In genomic region chr2:8525582-8526402, GRCh38 we compare ENCODE assay signal across 1 cellular context.
TF ChIP-seq lines count a peak whose summit lies in the region.

No MANE protein-coding gene starts in this region.

TF ChIP-seq in K562, 482 proteins besides CTCF, POLR2A, EP300 and RAD21 (continued from another document and continues in another):
- TF ChIP-seq, protein P1, sequence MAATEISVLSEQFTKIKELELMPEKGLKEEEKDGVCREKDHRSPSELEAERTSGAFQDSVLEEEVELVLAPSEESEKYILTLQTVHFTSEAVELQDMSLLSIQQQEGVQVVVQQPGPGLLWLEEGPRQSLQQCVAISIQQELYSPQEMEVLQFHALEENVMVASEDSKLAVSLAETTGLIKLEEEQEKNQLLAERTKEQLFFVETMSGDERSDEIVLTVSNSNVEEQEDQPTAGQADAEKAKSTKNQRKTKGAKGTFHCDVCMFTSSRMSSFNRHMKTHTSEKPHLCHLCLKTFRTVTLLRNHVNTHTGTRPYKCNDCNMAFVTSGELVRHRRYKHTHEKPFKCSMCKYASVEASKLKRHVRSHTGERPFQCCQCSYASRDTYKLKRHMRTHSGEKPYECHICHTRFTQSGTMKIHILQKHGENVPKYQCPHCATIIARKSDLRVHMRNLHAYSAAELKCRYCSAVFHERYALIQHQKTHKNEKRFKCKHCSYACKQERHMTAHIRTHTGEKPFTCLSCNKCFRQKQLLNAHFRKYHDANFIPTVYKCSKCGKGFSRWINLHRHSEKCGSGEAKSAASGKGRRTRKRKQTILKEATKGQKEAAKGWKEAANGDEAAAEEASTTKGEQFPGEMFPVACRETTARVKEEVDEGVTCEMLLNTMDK (IDR thresholded peaks at IDR 0.05; ENCODE audit: borderline replicate concordance, insufficient read depth, low read depth, low read length, poor library complexity, severe bottlenecking) = no peak
- TF ChIP-seq ELK1 (CRISPR knock-in tag; IDR thresholded peaks at IDR 0.05) = no peak
- 0 out of 2 replicates have a peak, but pooled peaks have one; percentile 50 for TF ChIP-seq ERF (CRISPR knock-in tag; IDR thresholded peaks at IDR 0.05)
- TF ChIP-seq FUS (optimal IDR thresholded peaks at IDR 0.05; ENCODE audit: low read depth, low read length) = no peak
- TF ChIP-seq, protein P2, sequence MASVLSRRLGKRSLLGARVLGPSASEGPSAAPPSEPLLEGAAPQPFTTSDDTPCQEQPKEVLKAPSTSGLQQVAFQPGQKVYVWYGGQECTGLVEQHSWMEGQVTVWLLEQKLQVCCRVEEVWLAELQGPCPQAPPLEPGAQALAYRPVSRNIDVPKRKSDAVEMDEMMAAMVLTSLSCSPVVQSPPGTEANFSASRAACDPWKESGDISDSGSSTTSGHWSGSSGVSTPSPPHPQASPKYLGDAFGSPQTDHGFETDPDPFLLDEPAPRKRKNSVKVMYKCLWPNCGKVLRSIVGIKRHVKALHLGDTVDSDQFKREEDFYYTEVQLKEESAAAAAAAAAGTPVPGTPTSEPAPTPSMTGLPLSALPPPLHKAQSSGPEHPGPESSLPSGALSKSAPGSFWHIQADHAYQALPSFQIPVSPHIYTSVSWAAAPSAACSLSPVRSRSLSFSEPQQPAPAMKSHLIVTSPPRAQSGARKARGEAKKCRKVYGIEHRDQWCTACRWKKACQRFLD (CRISPR knock-in tag; IDR thresholded peaks at IDR 0.05) = peak; percentile 76; the same call in 1 of the 2 replicates
- no peak for TF ChIP-seq MITF (IDR thresholded peaks at IDR 0.05)
- TF ChIP-seq PCBP2 (IDR thresholded peaks at IDR 0.05; ENCODE audit: low read depth, low read length, poor library complexity, severe bottlenecking) = no peak
- TF ChIP-seq CEBPB (tag; IDR thresholded peaks at IDR 0.05) = no peak
- TF ChIP-seq HSF4 (CRISPR knock-in tag; IDR thresholded peaks at IDR 0.05; ENCODE audit: borderline replicate concordance) = no peak
- TF ChIP-seq ZBTB9 (CRISPR knock-in tag; IDR thresholded peaks at IDR 0.05) = peak; percentile 46; the same call in 1 of the 2 replicates
- TF ChIP-seq ZNF165 (CRISPR knock-in tag; IDR thresholded peaks at IDR 0.05; ENCODE audit: borderline replicate concordance) = no peak
- peak in 1 of 2 experiments; percentile 73; a peak in 1 of 3 replicates for TF ChIP-seq CBX3 (IDR thresholded peaks at IDR 0.05; ENCODE audit: borderline replicate concordance in 1 of 2, low read length in 2 of 2)
- TF ChIP-seq SMC3 (conservative IDR thresholded peaks at IDR 0.05; ENCODE audit: insufficient read depth, low read depth, low read length) = peak; percentile 92
- TF ChIP-seq SFPQ (IDR thresholded peaks at IDR 0.05; ENCODE audit: low read depth, low read length) = no peak
- peak; percentile 87 for TF ChIP-seq TEAD4 (IDR thresholded peaks at IDR 0.05; ENCODE audit: low read length)
- TF ChIP-seq TEAD4 (CRISPR knock-in tag; IDR thresholded peaks at IDR 0.05; ENCODE audit: borderline replicate concordance) = no peak
- no peak for TF ChIP-seq ZNF174 (CRISPR knock-in tag; IDR thresholded peaks at IDR 0.05)
- no peak for TF ChIP-seq SETDB1 (IDR thresholded peaks at IDR 0.05; ENCODE audit: low read length)
- TF ChIP-seq ZNF77 (CRISPR knock-in tag; IDR thresholded peaks at IDR 0.05) = no peak
- no peak for TF ChIP-seq ILF3 (IDR thresholded peaks at IDR 0.05; ENCODE audit: borderline replicate concordance)
- no peak for TF ChIP-seq U2AF2 (optimal IDR thresholded peaks at IDR 0.05; ENCODE audit: low read depth, low read length)
- 0 out of 2 replicates have a peak, but pooled peaks have one; percentile 56 for TF ChIP-seq ZNF76 (CRISPR knock-in tag; IDR thresholded peaks at IDR 0.05; ENCODE audit: borderline replicate concordance)
- TF ChIP-seq SMARCA4 (IDR thresholded peaks at IDR 0.05) = peak; percentile 73
- TF ChIP-seq NR2C2 (CRISPR knock-in tag; IDR thresholded peaks at IDR 0.05) = no peak
- TF ChIP-seq NR2C2 (tag; IDR thresholded peaks at IDR 0.05) = peak; percentile 35; the same call in 1 of the 2 replicates
- TF ChIP-seq ZNF3 (CRISPR knock-in tag; IDR thresholded peaks at IDR 0.05) = no peak
- TF ChIP-seq, protein P3, sequence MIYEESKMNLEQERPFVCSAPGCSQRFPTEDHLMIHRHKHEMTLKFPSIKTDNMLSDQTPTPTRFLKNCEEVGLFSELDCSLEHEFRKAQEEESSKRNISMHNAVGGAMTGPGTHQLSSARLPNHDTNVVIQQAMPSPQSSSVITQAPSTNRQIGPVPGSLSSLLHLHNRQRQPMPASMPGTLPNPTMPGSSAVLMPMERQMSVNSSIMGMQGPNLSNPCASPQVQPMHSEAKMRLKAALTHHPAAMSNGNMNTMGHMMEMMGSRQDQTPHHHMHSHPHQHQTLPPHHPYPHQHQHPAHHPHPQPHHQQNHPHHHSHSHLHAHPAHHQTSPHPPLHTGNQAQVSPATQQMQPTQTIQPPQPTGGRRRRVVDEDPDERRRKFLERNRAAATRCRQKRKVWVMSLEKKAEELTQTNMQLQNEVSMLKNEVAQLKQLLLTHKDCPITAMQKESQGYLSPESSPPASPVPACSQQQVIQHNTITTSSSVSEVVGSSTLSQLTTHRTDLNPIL (CRISPR knock-in tag; IDR thresholded peaks at IDR 0.05) = no peak
- no peak for TF ChIP-seq WHSC1 (IDR thresholded peaks at IDR 0.05; ENCODE audit: low read length)
- no peak for TF ChIP-seq C11orf30 (IDR thresholded peaks at IDR 0.05; ENCODE audit: low read depth)
- TF ChIP-seq, protein P4, sequence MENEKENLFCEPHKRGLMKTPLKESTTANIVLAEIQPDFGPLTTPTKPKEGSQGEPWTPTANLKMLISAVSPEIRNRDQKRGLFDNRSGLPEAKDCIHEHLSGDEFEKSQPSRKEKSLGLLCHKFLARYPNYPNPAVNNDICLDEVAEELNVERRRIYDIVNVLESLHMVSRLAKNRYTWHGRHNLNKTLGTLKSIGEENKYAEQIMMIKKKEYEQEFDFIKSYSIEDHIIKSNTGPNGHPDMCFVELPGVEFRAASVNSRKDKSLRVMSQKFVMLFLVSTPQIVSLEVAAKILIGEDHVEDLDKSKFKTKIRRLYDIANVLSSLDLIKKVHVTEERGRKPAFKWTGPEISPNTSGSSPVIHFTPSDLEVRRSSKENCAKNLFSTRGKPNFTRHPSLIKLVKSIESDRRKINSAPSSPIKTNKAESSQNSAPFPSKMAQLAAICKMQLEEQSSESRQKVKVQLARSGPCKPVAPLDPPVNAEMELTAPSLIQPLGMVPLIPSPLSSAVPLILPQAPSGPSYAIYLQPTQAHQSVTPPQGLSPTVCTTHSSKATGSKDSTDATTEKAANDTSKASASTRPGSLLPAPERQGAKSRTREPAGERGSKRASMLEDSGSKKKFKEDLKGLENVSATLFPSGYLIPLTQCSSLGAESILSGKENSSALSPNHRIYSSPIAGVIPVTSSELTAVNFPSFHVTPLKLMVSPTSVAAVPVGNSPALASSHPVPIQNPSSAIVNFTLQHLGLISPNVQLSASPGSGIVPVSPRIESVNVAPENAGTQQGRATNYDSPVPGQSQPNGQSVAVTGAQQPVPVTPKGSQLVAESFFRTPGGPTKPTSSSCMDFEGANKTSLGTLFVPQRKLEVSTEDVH (IDR thresholded peaks at IDR 0.05; ENCODE audit: low read depth, partially characterized antibody) = peak; percentile 15
- no peak for TF ChIP-seq FOXA1 (IDR thresholded peaks at IDR 0.05; ENCODE audit: borderline replicate concordance)
- peak; percentile 61 for TF ChIP-seq FOSL1 (tag; conservative IDR thresholded peaks at IDR 0.05)
- peak; percentile 73 for TF ChIP-seq DPF2 (IDR thresholded peaks at IDR 0.05)
- TF ChIP-seq POU5F1 (IDR thresholded peaks at IDR 0.05; ENCODE audit: borderline replicate concordance, low read depth, low read length, partially characterized antibody) = no peak
- TF ChIP-seq E2F1 (CRISPR knock-in tag; IDR thresholded peaks at IDR 0.05) = no peak
- TF ChIP-seq, protein P5, sequence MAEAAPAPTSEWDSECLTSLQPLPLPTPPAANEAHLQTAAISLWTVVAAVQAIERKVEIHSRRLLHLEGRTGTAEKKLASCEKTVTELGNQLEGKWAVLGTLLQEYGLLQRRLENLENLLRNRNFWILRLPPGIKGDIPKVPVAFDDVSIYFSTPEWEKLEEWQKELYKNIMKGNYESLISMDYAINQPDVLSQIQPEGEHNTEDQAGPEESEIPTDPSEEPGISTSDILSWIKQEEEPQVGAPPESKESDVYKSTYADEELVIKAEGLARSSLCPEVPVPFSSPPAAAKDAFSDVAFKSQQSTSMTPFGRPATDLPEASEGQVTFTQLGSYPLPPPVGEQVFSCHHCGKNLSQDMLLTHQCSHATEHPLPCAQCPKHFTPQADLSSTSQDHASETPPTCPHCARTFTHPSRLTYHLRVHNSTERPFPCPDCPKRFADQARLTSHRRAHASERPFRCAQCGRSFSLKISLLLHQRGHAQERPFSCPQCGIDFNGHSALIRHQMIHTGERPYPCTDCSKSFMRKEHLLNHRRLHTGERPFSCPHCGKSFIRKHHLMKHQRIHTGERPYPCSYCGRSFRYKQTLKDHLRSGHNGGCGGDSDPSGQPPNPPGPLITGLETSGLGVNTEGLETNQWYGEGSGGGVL (CRISPR knock-in tag; IDR thresholded peaks at IDR 0.05) = no peak
- TF ChIP-seq, protein P6, sequence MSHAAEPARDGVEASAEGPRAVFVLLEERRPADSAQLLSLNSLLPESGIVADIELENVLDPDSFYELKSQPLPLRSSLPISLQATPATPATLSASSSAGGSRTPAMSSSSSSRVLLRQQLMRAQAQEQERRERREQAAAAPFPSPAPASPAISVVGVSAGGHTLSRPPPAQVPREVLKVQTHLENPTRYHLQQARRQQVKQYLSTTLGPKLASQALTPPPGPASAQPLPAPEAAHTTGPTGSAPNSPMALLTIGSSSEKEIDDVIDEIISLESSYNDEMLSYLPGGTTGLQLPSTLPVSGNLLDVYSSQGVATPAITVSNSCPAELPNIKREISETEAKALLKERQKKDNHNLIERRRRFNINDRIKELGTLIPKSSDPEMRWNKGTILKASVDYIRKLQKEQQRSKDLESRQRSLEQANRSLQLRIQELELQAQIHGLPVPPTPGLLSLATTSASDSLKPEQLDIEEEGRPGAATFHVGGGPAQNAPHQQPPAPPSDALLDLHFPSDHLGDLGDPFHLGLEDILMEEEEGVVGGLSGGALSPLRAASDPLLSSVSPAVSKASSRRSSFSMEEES (CRISPR knock-in tag; IDR thresholded peaks at IDR 0.05) = no peak
- no peak for TF ChIP-seq KAT8 (IDR thresholded peaks at IDR 0.05; ENCODE audit: low read depth)
- TF ChIP-seq MECOM (CRISPR knock-in tag; IDR thresholded peaks at IDR 0.05) = peak; percentile 86
- peak; percentile 19 for TF ChIP-seq CCNT2 (IDR thresholded peaks at IDR 0.05; ENCODE audit: borderline replicate concordance, extremely low read depth, insufficient read length, low read depth, low read length)
- peak; percentile 54 for TF ChIP-seq SMAD1 (IDR thresholded peaks at IDR 0.05; ENCODE audit: low read depth, low read length, partially characterized antibody)
